1 cellular context compared by ENCODE assay signal in the genomic region with DNA sequence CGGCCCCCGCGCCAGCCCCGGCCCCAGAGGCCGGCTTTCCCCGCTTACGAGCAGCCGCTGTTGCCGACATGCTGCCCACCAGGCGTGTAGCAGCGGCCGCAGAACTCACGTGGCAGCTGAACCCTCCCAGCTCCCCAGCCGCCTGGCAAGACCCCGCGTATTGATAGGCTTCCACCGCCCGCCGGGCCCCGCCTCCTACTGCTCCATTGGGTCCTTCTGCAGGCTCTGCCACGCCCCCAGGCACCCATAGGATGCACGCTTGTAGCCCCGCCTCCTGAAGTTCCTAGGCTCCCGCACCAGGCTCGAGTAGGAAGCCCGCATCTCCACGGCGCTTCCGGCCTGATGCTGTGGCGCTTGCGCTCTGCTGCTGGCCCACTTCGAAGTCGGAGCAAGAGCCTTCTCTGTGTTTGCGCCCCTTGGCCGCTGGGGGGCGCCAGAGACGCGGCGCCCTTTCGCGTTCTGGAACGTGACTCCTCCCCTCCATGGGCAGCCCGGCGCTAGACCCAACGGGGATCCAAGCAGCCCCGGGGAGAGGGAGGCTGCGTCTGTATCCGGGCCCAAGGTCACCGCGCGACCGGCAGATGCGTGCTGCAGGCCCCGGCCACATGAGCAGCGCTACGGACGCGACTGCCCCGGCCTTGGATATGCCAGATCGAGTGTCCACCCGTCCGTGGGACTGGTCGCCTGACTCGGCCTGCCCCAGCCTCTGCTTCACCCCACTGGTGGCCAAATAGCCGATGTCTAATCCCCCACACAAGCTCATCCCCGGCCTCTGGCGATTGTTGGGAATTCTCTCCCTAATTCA.
A peak's percentile ranks its signal among the peaks of the same experiment; 100 is the strongest.
TF ChIP-seq lines count a peak whose summit lies in the region.

A gene (plus strand): TSS at position 566 of the 805 bp plus-strand sequence. CDS start 993 bp downstream, outside the sequence.
A gene with protein sequence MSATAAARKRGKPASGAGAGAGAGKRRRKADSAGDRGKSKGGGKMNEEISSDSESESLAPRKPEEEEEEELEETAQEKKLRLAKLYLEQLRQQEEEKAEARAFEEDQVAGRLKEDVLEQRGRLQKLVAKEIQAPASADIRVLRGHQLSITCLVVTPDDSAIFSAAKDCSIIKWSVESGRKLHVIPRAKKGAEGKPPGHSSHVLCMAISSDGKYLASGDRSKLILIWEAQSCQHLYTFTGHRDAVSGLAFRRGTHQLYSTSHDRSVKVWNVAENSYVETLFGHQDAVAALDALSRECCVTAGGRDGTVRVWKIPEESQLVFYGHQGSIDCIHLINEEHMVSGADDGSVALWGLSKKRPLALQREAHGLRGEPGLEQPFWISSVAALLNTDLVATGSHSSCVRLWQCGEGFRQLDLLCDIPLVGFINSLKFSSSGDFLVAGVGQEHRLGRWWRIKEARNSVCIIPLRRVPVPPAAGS (minus strand): TSS at position 107 of the 805 bp plus-strand sequence. CDS start 37 bp downstream, at position 70.

TF ChIP-seq in K562, 482 proteins besides CTCF, POLR2A, EP300 and RAD21 (continued from another document and continues in another):
- TF ChIP-seq, protein P1, sequence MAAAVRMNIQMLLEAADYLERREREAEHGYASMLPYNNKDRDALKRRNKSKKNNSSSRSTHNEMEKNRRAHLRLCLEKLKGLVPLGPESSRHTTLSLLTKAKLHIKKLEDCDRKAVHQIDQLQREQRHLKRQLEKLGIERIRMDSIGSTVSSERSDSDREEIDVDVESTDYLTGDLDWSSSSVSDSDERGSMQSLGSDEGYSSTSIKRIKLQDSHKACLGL (CRISPR knock-in tag; IDR thresholded peaks at IDR 0.05; ENCODE audit: borderline replicate concordance, poor library complexity, severe bottlenecking), result peak; percentile 90
- TF ChIP-seq RCOR1 (IDR thresholded peaks at IDR 0.05; ENCODE audit: borderline replicate concordance in 1 of 2, low read depth in 2 of 2, low read length in 2 of 2), result peak in 1 of 2 experiments; percentile 30; a peak in 1 of 4 replicates
- TF ChIP-seq, protein P2, sequence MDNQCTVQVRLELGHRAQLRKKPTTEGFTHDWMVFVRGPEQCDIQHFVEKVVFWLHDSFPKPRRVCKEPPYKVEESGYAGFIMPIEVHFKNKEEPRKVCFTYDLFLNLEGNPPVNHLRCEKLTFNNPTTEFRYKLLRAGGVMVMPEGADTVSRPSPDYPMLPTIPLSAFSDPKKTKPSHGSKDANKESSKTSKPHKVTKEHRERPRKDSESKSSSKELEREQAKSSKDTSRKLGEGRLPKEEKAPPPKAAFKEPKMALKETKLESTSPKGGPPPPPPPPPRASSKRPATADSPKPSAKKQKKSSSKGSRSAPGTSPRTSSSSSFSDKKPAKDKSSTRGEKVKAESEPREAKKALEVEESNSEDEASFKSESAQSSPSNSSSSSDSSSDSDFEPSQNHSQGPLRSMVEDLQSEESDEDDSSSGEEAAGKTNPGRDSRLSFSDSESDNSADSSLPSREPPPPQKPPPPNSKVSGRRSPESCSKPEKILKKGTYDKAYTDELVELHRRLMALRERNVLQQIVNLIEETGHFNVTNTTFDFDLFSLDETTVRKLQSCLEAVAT (IDR thresholded peaks at IDR 0.05), result no peak
- TF ChIP-seq HDAC1 (IDR thresholded peaks at IDR 0.05), result peak in 1 of 2 experiments; percentile 98; a peak in 2 of 4 replicates
- TF ChIP-seq TCFL5 (CRISPR knock-in tag; conservative IDR thresholded peaks at IDR 0.05), result no peak
- peak in 2 of 3 experiments; percentile 38 to 53 for TF ChIP-seq YY1 (IDR thresholded peaks at IDR 0.05; ENCODE audit: borderline replicate concordance in 1 of 3, control insufficient read depth in 1 of 3, extremely low read depth in 1 of 3, insufficient read depth in 3 of 3, insufficient read length in 1 of 3, insufficient replicate concordance in 2 of 3, low read depth in 1 of 3, low read length in 2 of 3)
- TF ChIP-seq EWSR1 (IDR thresholded peaks at IDR 0.05; ENCODE audit: borderline replicate concordance, low read depth, partially characterized antibody), result no peak
- TF ChIP-seq, protein P3, sequence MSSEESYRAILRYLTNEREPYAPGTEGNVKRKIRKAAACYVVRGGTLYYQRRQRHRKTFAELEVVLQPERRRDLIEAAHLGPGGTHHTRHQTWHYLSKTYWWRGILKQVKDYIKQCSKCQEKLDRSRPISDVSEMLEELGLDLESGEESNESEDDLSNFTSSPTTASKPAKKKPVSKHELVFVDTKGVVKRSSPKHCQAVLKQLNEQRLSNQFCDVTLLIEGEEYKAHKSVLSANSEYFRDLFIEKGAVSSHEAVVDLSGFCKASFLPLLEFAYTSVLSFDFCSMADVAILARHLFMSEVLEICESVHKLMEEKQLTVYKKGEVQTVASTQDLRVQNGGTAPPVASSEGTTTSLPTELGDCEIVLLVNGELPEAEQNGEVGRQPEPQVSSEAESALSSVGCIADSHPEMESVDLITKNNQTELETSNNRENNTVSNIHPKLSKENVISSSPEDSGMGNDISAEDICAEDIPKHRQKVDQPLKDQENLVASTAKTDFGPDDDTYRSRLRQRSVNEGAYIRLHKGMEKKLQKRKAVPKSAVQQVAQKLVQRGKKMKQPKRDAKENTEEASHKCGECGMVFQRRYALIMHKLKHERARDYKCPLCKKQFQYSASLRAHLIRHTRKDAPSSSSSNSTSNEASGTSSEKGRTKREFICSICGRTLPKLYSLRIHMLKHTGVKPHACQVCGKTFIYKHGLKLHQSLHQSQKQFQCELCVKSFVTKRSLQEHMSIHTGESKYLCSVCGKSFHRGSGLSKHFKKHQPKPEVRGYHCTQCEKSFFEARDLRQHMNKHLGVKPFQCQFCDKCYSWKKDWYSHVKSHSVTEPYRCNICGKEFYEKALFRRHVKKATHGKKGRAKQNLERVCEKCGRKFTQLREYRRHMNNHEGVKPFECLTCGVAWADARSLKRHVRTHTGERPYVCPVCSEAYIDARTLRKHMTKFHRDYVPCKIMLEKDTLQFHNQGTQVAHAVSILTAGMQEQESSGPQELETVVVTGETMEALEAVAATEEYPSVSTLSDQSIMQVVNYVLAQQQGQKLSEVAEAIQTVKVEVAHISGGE (CRISPR knock-in tag; IDR thresholded peaks at IDR 0.05), result peak in 1 of 3 experiments; percentile 84; a peak in 2 of 6 replicates
- TF ChIP-seq MBD2 (IDR thresholded peaks at IDR 0.05; ENCODE audit: borderline replicate concordance, low read depth), result peak; percentile 92
- no peak for TF ChIP-seq SMAD1 (IDR thresholded peaks at IDR 0.05; ENCODE audit: low read depth, low read length, partially characterized antibody)
- TF ChIP-seq NCOA6 (IDR thresholded peaks at IDR 0.05), result no peak
- TF ChIP-seq ZFX (CRISPR knock-in tag; IDR thresholded peaks at IDR 0.05), result peak; percentile 94
- no peak for TF ChIP-seq CHD2 (IDR thresholded peaks at IDR 0.05; ENCODE audit: low read depth, low read length)
- TF ChIP-seq, protein P4, sequence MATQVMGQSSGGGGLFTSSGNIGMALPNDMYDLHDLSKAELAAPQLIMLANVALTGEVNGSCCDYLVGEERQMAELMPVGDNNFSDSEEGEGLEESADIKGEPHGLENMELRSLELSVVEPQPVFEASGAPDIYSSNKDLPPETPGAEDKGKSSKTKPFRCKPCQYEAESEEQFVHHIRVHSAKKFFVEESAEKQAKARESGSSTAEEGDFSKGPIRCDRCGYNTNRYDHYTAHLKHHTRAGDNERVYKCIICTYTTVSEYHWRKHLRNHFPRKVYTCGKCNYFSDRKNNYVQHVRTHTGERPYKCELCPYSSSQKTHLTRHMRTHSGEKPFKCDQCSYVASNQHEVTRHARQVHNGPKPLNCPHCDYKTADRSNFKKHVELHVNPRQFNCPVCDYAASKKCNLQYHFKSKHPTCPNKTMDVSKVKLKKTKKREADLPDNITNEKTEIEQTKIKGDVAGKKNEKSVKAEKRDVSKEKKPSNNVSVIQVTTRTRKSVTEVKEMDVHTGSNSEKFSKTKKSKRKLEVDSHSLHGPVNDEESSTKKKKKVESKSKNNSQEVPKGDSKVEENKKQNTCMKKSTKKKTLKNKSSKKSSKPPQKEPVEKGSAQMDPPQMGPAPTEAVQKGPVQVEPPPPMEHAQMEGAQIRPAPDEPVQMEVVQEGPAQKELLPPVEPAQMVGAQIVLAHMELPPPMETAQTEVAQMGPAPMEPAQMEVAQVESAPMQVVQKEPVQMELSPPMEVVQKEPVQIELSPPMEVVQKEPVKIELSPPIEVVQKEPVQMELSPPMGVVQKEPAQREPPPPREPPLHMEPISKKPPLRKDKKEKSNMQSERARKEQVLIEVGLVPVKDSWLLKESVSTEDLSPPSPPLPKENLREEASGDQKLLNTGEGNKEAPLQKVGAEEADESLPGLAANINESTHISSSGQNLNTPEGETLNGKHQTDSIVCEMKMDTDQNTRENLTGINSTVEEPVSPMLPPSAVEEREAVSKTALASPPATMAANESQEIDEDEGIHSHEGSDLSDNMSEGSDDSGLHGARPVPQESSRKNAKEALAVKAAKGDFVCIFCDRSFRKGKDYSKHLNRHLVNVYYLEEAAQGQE (CRISPR knock-in tag; IDR thresholded peaks at IDR 0.05; ENCODE audit: low read depth), result 0 out of 2 replicates have a peak, but pooled peaks have one; percentile 59
- no peak for TF ChIP-seq NR2C2 (CRISPR knock-in tag; IDR thresholded peaks at IDR 0.05)
- peak; percentile 95 for TF ChIP-seq NR2C2 (tag; IDR thresholded peaks at IDR 0.05)
- peak; percentile 84 to 92 for TF ChIP-seq FOXK2 (conservative IDR thresholded peaks at IDR 0.05 in 1 of 2, IDR thresholded peaks at IDR 0.05 in 1 of 2; ENCODE audit: low read depth in 2 of 2)
- TF ChIP-seq, protein P5, sequence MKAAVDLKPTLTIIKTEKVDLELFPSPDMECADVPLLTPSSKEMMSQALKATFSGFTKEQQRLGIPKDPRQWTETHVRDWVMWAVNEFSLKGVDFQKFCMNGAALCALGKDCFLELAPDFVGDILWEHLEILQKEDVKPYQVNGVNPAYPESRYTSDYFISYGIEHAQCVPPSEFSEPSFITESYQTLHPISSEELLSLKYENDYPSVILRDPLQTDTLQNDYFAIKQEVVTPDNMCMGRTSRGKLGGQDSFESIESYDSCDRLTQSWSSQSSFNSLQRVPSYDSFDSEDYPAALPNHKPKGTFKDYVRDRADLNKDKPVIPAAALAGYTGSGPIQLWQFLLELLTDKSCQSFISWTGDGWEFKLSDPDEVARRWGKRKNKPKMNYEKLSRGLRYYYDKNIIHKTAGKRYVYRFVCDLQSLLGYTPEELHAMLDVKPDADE (conservative IDR thresholded peaks at IDR 0.05; ENCODE audit: control insufficient read depth, low read depth, low read length), result peak; percentile 80
- no peak for TF ChIP-seq ZNF561 (CRISPR knock-in tag; conservative IDR thresholded peaks at IDR 0.05)
- peak; percentile 75; the same call in 1 of the 2 replicates for TF ChIP-seq PHF8 (IDR thresholded peaks at IDR 0.05; ENCODE audit: borderline replicate concordance, low read length)
- peak; percentile 82 for TF ChIP-seq GABPA (tag; conservative IDR thresholded peaks at IDR 0.05; ENCODE audit: low read depth)
- TF ChIP-seq ETS2 (tag; IDR thresholded peaks at IDR 0.05; ENCODE audit: borderline replicate concordance, poor library complexity, severe bottlenecking), result no peak
- TF ChIP-seq SMC3 (conservative IDR thresholded peaks at IDR 0.05; ENCODE audit: insufficient read depth, low read depth, low read length), result peak; percentile 81
- TF ChIP-seq ASH1L (IDR thresholded peaks at IDR 0.05; ENCODE audit: borderline replicate concordance, low read depth, partially characterized antibody), result peak; percentile 86
- TF ChIP-seq SPI1 (IDR thresholded peaks at IDR 0.05; ENCODE audit: borderline replicate concordance, low read depth, low read length), result no peak
- TF ChIP-seq, protein P6, sequence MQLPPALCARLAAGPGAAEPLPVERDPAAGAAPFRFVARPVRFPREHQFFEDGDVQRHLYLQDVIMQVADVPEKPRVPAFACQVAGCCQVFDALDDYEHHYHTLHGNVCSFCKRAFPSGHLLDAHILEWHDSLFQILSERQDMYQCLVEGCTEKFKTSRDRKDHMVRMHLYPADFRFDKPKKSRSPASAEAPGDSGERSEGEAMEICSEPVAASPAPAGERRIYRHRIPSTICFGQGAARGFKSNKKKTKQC (CRISPR knock-in tag; IDR thresholded peaks at IDR 0.05), result 0 out of 2 replicates have a peak, but pooled peaks have one; percentile 36
- TF ChIP-seq, protein P7, sequence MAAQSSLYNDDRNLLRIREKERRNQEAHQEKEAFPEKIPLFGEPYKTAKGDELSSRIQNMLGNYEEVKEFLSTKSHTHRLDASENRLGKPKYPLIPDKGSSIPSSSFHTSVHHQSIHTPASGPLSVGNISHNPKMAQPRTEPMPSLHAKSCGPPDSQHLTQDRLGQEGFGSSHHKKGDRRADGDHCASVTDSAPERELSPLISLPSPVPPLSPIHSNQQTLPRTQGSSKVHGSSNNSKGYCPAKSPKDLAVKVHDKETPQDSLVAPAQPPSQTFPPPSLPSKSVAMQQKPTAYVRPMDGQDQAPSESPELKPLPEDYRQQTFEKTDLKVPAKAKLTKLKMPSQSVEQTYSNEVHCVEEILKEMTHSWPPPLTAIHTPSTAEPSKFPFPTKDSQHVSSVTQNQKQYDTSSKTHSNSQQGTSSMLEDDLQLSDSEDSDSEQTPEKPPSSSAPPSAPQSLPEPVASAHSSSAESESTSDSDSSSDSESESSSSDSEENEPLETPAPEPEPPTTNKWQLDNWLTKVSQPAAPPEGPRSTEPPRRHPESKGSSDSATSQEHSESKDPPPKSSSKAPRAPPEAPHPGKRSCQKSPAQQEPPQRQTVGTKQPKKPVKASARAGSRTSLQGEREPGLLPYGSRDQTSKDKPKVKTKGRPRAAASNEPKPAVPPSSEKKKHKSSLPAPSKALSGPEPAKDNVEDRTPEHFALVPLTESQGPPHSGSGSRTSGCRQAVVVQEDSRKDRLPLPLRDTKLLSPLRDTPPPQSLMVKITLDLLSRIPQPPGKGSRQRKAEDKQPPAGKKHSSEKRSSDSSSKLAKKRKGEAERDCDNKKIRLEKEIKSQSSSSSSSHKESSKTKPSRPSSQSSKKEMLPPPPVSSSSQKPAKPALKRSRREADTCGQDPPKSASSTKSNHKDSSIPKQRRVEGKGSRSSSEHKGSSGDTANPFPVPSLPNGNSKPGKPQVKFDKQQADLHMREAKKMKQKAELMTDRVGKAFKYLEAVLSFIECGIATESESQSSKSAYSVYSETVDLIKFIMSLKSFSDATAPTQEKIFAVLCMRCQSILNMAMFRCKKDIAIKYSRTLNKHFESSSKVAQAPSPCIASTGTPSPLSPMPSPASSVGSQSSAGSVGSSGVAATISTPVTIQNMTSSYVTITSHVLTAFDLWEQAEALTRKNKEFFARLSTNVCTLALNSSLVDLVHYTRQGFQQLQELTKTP (IDR thresholded peaks at IDR 0.05; ENCODE audit: low read depth in 1 of 2, partially characterized antibody in 2 of 2), result no peak
